In the genomic region with DNA sequence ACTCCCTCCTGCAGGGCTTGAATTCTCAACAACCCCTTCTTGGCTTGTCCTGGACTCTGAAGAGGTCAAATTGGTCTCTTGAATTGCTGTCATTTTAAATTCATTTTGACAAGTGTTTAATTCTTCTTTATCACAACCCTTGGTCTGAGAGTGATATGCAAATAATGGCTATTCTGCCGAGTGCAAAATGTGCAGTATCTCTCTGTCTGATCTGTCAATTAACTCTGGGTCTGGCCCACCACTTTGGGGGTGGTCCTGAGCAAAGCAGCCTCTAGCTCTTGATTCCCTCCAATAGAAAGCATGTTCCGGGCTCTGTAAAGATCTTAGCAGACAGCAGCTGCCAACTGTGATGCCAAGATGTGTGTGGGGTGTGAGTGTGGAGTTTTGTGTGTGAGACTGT, we compare ENCODE assay signal across 15 cellular contexts. TPM values are rescaled to one million over a fixed set of nuclear protein-coding genes. Genes with fewer than 3 reads are reported as not detected.
DNase-seq lines count a peak whose midpoint lies in the region; ATAC-seq and TF ChIP-seq lines count a peak whose summit lies in the region.
"Had no signal": no experiment of that assay in that cellular context is flagged by ENCODE, and none has a peak within 500 bp of the region (broad histone marks: within the 10 kb centered on the region; RNA-seq: fewer than 3 reads in every experiment).

No MANE protein-coding gene starts in this region.

- no peak; a peak in 1 of 4 replicates for TF ChIP-seq EP300 in SK-N-SH (IDR thresholded peaks at IDR 0.05; ENCODE audit: borderline replicate concordance in 1 of 2, low read depth in 1 of 2, low read length in 1 of 2)

- H3K27ac Mint-ChIP-seq in endodermal cell (no peak overlapping the region), neural crest cell (ENCODE audit: unreplicated experiment) (no peak overlapping the region)
- H3K27ac Mint-ChIP-seq: CD4-positive, alpha-beta memory T cell had no signal

- POLR2A ChIA-PET in SK-N-SH (lab: Yijun Ruan, JAX): interaction anchor here (0.6 kb wide), 1 partner anchor 137 kb away, joined by 4 read pairs; no protein-coding TSS in a partner anchor
- POLR2A ChIA-PET in A673 (lab: Charles Lee; ENCODE audit: low non-redundant PET): no interaction called here

- no peak for ATAC-seq in SK-N-SH treated with all-trans-retinoic acid at 6 μM for 48 hours
- ATAC-seq: GM12878 had no signal

- no peaks in the 10 kb centered on the region for H3K9me3 Mint-ChIP-seq in endodermal cell
- no peaks in the 10 kb centered on the region for H3K9me3 Mint-ChIP-seq in neural crest cell

- TF ChIP-seq CTCF in SK-N-SH (IDR thresholded peaks at IDR 0.05) (no peak), endodermal cell (conservative IDR thresholded peaks at IDR 0.05) (no peak), neural crest cell (conservative IDR thresholded peaks at IDR 0.05) (no peak), A673 (conservative IDR thresholded peaks at IDR 0.05; ENCODE audit: low read depth, low read length) (no peak)

- no peak overlapping the region for H3K4me2 ChIP-seq in SK-N-SH
- H3K4me2 ChIP-seq: BLaER1 treated with 17β-estradiol and CSF1 and Interleukin-3, amounts not matched to agents 10 nM and 100 nM had no signal

- CTCF ChIA-PET in SK-N-SH (lab: Yijun Ruan, JAX) (interaction anchor here (1.0 to 37.1 kb wide), 3 partner anchors 19 to 57 kb away, joined by 3 to 969 read pairs (median 3); no protein-coding TSS in a partner anchor), A673 (lab: Charles Lee) (no interaction called here)

- intact Hi-C loops in A673 (cut with micrococcal nuclease; ENCODE audit: unreplicated experiment): loop anchor here (10.0 kb wide), 1 partner anchor 345 kb away; no protein-coding TSS in a partner anchor

- no TSS peak for BruUV-seq in A673 (replicated peaks; lab: Mats Ljungman, UMichigan)

- no peak overlapping the region for H3K4me3 ChIP-seq in SK-N-SH (ENCODE audit: low read depth in 2 of 2, low read length in 1 of 2)
- no peak overlapping the region for H3K4me3 ChIP-seq in endodermal cell (ENCODE audit: low read length)
- no peak overlapping the region for H3K4me3 ChIP-seq in A673 (ENCODE audit: low read depth, low read length, poor library complexity, severe bottlenecking)
- H3K4me3 ChIP-seq: BLaER1 treated with 17β-estradiol and CSF1 and Interleukin-3, amounts not matched to agents 10 nM and 100 nM; GM12878; GM23248 had no signal

- H3K27me3 Mint-ChIP-seq in endodermal cell (ENCODE audit: insufficient read depth) (peaks cover 27% of the 10 kb centered on the region), neural crest cell (ENCODE audit: low read depth) (no peaks in the 10 kb centered on the region)

- no peaks in the 10 kb centered on the region for H3K79me2 ChIP-seq in SK-N-SH (ENCODE audit: insufficient read depth)

- peak; percentile 62 for DNase-seq in SK-N-SH
- DNase-seq in endodermal cell: no peak
- DNase-seq in neural crest cell (ENCODE audit: low read depth, low spot score): no peak
- no peak for DNase-seq in NCI-H2081 (lab: John Stamatoyannopoulos, UW)
- no peak for DNase-seq in A673 (ENCODE audit: low spot score)
- no peak for DNase-seq in HuH-7 (ENCODE audit: low spot score)
- DNase-seq: 8988T; ACHN; CD4-positive, alpha-beta memory T cell; DMS79; GM23248; H7 had no signal

- peaks cover 42% of the 10 kb centered on the region for H3K27me3 ChIP-seq in SK-N-SH (ENCODE audit: insufficient read depth)
- peaks cover 15% of the 10 kb centered on the region for H3K27me3 ChIP-seq in endodermal cell (ENCODE audit: control insufficient read depth, insufficient read depth, low read length, poor library complexity, severe bottlenecking)
- peaks cover 46% of the 10 kb centered on the region for H3K27me3 ChIP-seq in A673 (replicated peaks; ENCODE audit: insufficient read depth, low read depth, low read length, poor library complexity)

- H3K36me3 Mint-ChIP-seq in endodermal cell (ENCODE audit: low read depth) (peaks cover 13% of the 10 kb centered on the region), neural crest cell (ENCODE audit: low read depth) (no peaks in the 10 kb centered on the region)
- H3K36me3 Mint-ChIP-seq: CD4-positive, alpha-beta memory T cell had no signal

- no peak overlapping the region for H2AFZ ChIP-seq in SK-N-SH (ENCODE audit: low read depth)
- H2AFZ ChIP-seq: GM23248 had no signal

- 40% methylated on average over 2 of the region's 2 CpGs for WGBS in SK-N-SH (ENCODE audit: low lambda C conversion rate)
- WGBS in endodermal cell (ENCODE audit: insufficient coverage in 1 of 2, insufficient read length in 1 of 2), 2 experiments: 83 to 86% methylated on average over 1 to 2 of the region's 2 CpGs

- H3K4me1 Mint-ChIP-seq in endodermal cell: peaks cover 13% of the 10 kb centered on the region
- H3K4me1 Mint-ChIP-seq in neural crest cell: peaks cover 75% of the 10 kb centered on the region

- H3F3A ChIP-seq in SK-N-SH (replicated peaks; ENCODE audit: insufficient read depth): peaks cover 6% of the 10 kb centered on the region

- no peak overlapping the region for H3K27ac ChIP-seq in SK-N-SH (ENCODE audit: low read depth in 2 of 2, low read length in 1 of 2)
- peak overlapping the region; percentile 54 for H3K27ac ChIP-seq in endodermal cell (ENCODE audit: low read depth, low read length)
- no peak overlapping the region for H3K27ac ChIP-seq in A673 (ENCODE audit: low read depth, low read length, poor library complexity, severe bottlenecking)
- H3K27ac ChIP-seq: BLaER1 treated with 17β-estradiol and CSF1 and Interleukin-3, amounts not matched to agents 10 nM and 100 nM; GM23248 had no signal

- H3K36me3 ChIP-seq in SK-N-SH (replicated peaks in 1 of 2; ENCODE audit: control insufficient read depth in 1 of 2, insufficient read depth in 2 of 2, low read length in 1 of 2) (no peaks in the 10 kb centered on the region), endodermal cell (ENCODE audit: control insufficient read depth, insufficient read depth, low read length) (peaks cover 24% of the 10 kb centered on the region), A673 (ENCODE audit: insufficient read depth, low read length, poor library complexity, severe bottlenecking) (no peaks in the 10 kb centered on the region)
- H3K36me3 ChIP-seq: BLaER1 treated with 17β-estradiol and CSF1 and Interleukin-3, amounts not matched to agents 10 nM and 100 nM had no signal

- H3K4me1 ChIP-seq in SK-N-SH (ENCODE audit: control insufficient read depth in 1 of 2, insufficient read depth in 2 of 2, low read depth in 1 of 2, low read length in 1 of 2) (peaks cover 0 to 40% of the 10 kb centered on the region in 2 experiments; a peak in 1 of 4 replicates), endodermal cell (ENCODE audit: control insufficient read depth, insufficient read depth, low read length) (peaks cover under 1% of the 10 kb centered on the region), A673 (ENCODE audit: insufficient read depth, low read length, poor library complexity, severe bottlenecking) (peaks cover 4% of the 10 kb centered on the region)

- no peaks in the 10 kb centered on the region for H4K20me1 ChIP-seq in SK-N-SH (ENCODE audit: insufficient read depth)

- H3K9ac ChIP-seq in SK-N-SH (no peak overlapping the region), endodermal cell (ENCODE audit: extremely low read depth, low read length, poor library complexity, severe bottlenecking) (no peak overlapping the region)
- H3K9ac ChIP-seq: BLaER1 treated with 17β-estradiol and CSF1 and Interleukin-3, amounts not matched to agents 10 nM and 100 nM; GM23248 had no signal

- TF ChIP-seq RAD21 in SK-N-SH (IDR thresholded peaks at IDR 0.05; ENCODE audit: low read length): no peak

- H3K9me3 ChIP-seq in SK-N-SH (no peaks in the 10 kb centered on the region), endodermal cell (ENCODE audit: control insufficient read depth, low read length) (no peaks in the 10 kb centered on the region), A673 (ENCODE audit: low read depth, low read length, poor library complexity, severe bottlenecking) (no peaks in the 10 kb centered on the region)
- H3K9me3 ChIP-seq: BLaER1 treated with 17β-estradiol and CSF1 and Interleukin-3, amounts not matched to agents 10 nM and 100 nM had no signal

- H3K4me3 Mint-ChIP-seq in endodermal cell (no peak overlapping the region), neural crest cell (peak overlapping the region; percentile 61)

- no peaks in the 10 kb centered on the region for H3K9me2 ChIP-seq in SK-N-SH

TF ChIP-seq in SK-N-SH, 30 proteins besides CTCF, POLR2A, EP300 and RAD21:
- TF ChIP-seq EZH2phosphoT487 (IDR thresholded peaks at IDR 0.05; ENCODE audit: borderline replicate concordance, low read depth) (no peak), GATA2 (CRISPR knock-in tag; IDR thresholded peaks at IDR 0.05) (peak; percentile 76), POLR2AphosphoS5 (IDR thresholded peaks at IDR 0.05; ENCODE audit: low read depth, low read length) (no peak)

TF ChIP-seq in SK-N-SH treated with all-trans-retinoic acid at 6 μM for 48 hours, 23 proteins besides CTCF, POLR2A, EP300 and RAD21 (continues in another document):
- no peak for TF ChIP-seq ZNF8 (CRISPR knock-in tag; IDR thresholded peaks at IDR 0.05)
- no peak for TF ChIP-seq ZFP30 (CRISPR knock-in tag; IDR thresholded peaks at IDR 0.05)
- no peak for TF ChIP-seq ZNF565 (CRISPR knock-in tag; conservative IDR thresholded peaks at IDR 0.05; ENCODE audit: low read depth)
- TF ChIP-seq ESRRG (CRISPR knock-in tag; IDR thresholded peaks at IDR 0.05): no peak

RNA-seq across cellular contexts. Expression of a gene that starts 2.2 kb away (rescaled TPM):
- polyA plus RNA-seq in SK-N-SH (2012; rRNA removed): 0.37 and 0.43 TPM in 2 replicates
- polyA plus RNA-seq in SK-N-SH (2012; cell fraction: cytosol; rRNA removed): 0.22 and 0.23 TPM in 2 replicates
- 1.2 TPM in 2 replicates for polyA plus RNA-seq in SK-N-SH (2012; cell fraction: nucleus; rRNA removed)
- total RNA-seq in endodermal cell (10 to 100 TPM in 1 of 2 donors, 1 to 10 TPM in 1; 7.9 to 13.5 TPM), neural crest cell (298 and 300 TPM in 2 replicates), A673 (2021) (0.28 and 0.32 TPM in 2 replicates)
- polyA plus RNA-seq in endodermal cell (2013, experiment 1 of 2): 160 TPM
- polyA plus RNA-seq in endodermal cell (2013, experiment 2 of 2): 139 TPM
- total RNA-seq: CD4-positive, alpha-beta memory T cell; GM23248 had no signal
- polyA plus RNA-seq: CD4-positive, alpha-beta memory T cell; GM23248 had no signal

RNA-seq across cellular contexts. Expression of a gene that starts 42.8 kb away (rescaled TPM):
- 0.15 and 0.21 TPM in 2 replicates for polyA plus RNA-seq in SK-N-SH (2012; rRNA removed)
- 0.13 and 0.24 TPM in 2 replicates for polyA plus RNA-seq in SK-N-SH (2012; cell fraction: cytosol; rRNA removed)
- 0.94 and 1.0 TPM in 2 replicates for polyA plus RNA-seq in SK-N-SH (2012; cell fraction: nucleus; rRNA removed)
- total RNA-seq in endodermal cell: 10 to 100 TPM; 23.0 to 23.5 TPM
- 27.9 TPM for polyA plus RNA-seq in endodermal cell (2013, experiment 1 of 2)
- 27.0 TPM for polyA plus RNA-seq in endodermal cell (2013, experiment 2 of 2)
- total RNA-seq in neural crest cell: 19.8 and 19.9 TPM in 2 replicates
- 1.1 and 3.5 TPM in 2 replicates for total RNA-seq in A673 (2021)

Comparison
In these comparisons a context has a peak if more than half of its experiments do, and no peak if none do; other contexts are left out.
1. RNA of a gene that starts 2.2 kb away (total RNA-seq): 298 to 300 TPM in neural crest cell; 7.9 to 13.5 TPM in endodermal cell and 0.28 to 0.32 TPM in A673; every median in the first group is over 10 times any median in the second.